ENCODE assay signal across 20 cellular contexts in genomic region chr4:29199025-29199424, GRCh38.
DNase-seq lines count a peak whose midpoint lies in the region; FAIRE-seq and TF ChIP-seq lines count a peak whose summit lies in the region.
"Had no signal": no experiment of that assay in that cellular context is flagged by ENCODE, and none has a peak within 500 bp of the region (broad histone marks: within the 10 kb centered on the region; RNA-seq: fewer than 3 reads in every experiment).

No MANE protein-coding gene starts in this region.

- TF ChIP-seq CTCF in kidney (IDR thresholded peaks at IDR 0.05; ENCODE audit: borderline replicate concordance, extremely low read depth, insufficient read depth), result no peak

- no peaks in the 10 kb centered on the region for H3K27me3 Mint-ChIP-seq in activated CD4-positive, alpha-beta memory T cell treated with anti-CD3 and anti-CD28 coated beads, Interleukin-2, amount 10 ng/mL, durations not matched to agents 7 days and 5 days
- H3K27me3 Mint-ChIP-seq: CD4-positive, alpha-beta T cell; IgD-negative memory B cell had no signal

- no peak overlapping the region for H3K4me3 ChIP-seq in kidney (ENCODE audit: low read length in 2 of 2)
- H3K4me3 ChIP-seq: A549 had no signal

- CTCF ChIA-PET in activated CD4-positive, alpha-beta memory T cell treated with anti-CD3 and anti-CD28 coated beads, Interleukin-2, amount 10 ng/mL, durations not matched to agents 7 days and 5 days (lab: Charles Lee), result no interaction called here

- H3K4me1 ChIP-seq in kidney (ENCODE audit: control insufficient read depth in 1 of 2, insufficient read depth in 1 of 2, low read depth in 1 of 2, low read length in 2 of 2), result no peaks in the 10 kb centered on the region
- H3K4me1 ChIP-seq: A549, Caco-2 had no signal

- peak; percentile 37 for FAIRE-seq in G401.6 (lab: Jason Lieb, UNC)
- FAIRE-seq in RCC 7860 (lab: Jason Lieb, UNC), result peak; percentile 8
- peak; percentile 91 for FAIRE-seq in endometrium (lab: Jason Lieb, UNC)
- FAIRE-seq in kidney (lab: Jason Lieb, UNC), result peak; percentile 93
- FAIRE-seq: A549, D721Med had no signal

- no peaks in the 10 kb centered on the region for H3K36me3 ChIP-seq in kidney (ENCODE audit: control insufficient read depth in 1 of 2, insufficient read depth in 2 of 2, low read length in 2 of 2)

- DNase-seq in RCC 7860 (ENCODE audit: low spot score) (no peak), kidney (no peak), mucosa of gallbladder (ENCODE audit: low spot score) (no peak), EL (no peak), NOMO-1 treated with DMSO at 0.1 percent for 48 hours (lab: John Stamatoyannopoulos, UW; ENCODE audit: unreplicated experiment) (no peak)
- DNase-seq in activated CD4-positive, alpha-beta memory T cell treated with anti-CD3 and anti-CD28 coated beads, Interleukin-2, amount 10 ng/mL, durations not matched to agents 7 days and 5 days, result no peak
- DNase-seq: AML-193; Caco-2; CD4-positive, alpha-beta T cell; GF-D8; GOT3; H7; HFFc6 had no signal

- intact Hi-C loops in kidney (cut with DNase I), result no loop called here

- POLR2A ChIA-PET in activated CD4-positive, alpha-beta memory T cell treated with anti-CD3 and anti-CD28 coated beads, Interleukin-2, amount 10 ng/mL, durations not matched to agents 7 days and 5 days (lab: Charles Lee), result no interaction called here

- no peak overlapping the region for H3K27ac ChIP-seq in kidney (ENCODE audit: low read depth in 2 of 2, low read length in 2 of 2)
- H3K27ac ChIP-seq: A549, C4-2B, HL-60 had no signal

- no peak overlapping the region for H3K9ac ChIP-seq in kidney (ENCODE audit: low read length in 2 of 2)

- H3K36me3 Mint-ChIP-seq in activated CD4-positive, alpha-beta memory T cell treated with anti-CD3 and anti-CD28 coated beads, Interleukin-2, amount 10 ng/mL, durations not matched to agents 7 days and 5 days (ENCODE audit: low read depth), result no peaks in the 10 kb centered on the region
- H3K36me3 Mint-ChIP-seq: IgD-negative memory B cell had no signal

- peaks cover 8% of the 10 kb centered on the region for H3K9me3 Mint-ChIP-seq in activated CD4-positive, alpha-beta memory T cell treated with anti-CD3 and anti-CD28 coated beads, Interleukin-2, amount 10 ng/mL, durations not matched to agents 7 days and 5 days
- H3K9me3 Mint-ChIP-seq: HFFc6 had no signal

- H3K4me3 Mint-ChIP-seq in activated CD4-positive, alpha-beta memory T cell treated with anti-CD3 and anti-CD28 coated beads, Interleukin-2, amount 10 ng/mL, durations not matched to agents 7 days and 5 days, result no peak overlapping the region
- H3K4me3 Mint-ChIP-seq: CD4-positive, alpha-beta T cell; HFFc6; IgD-negative memory B cell had no signal

- H3K4me1 Mint-ChIP-seq in activated CD4-positive, alpha-beta memory T cell treated with anti-CD3 and anti-CD28 coated beads, Interleukin-2, amount 10 ng/mL, durations not matched to agents 7 days and 5 days, result no peaks in the 10 kb centered on the region
- H3K4me1 Mint-ChIP-seq: IgD-negative memory B cell had no signal

- H3K9me3 ChIP-seq in kidney (ENCODE audit: control insufficient read depth in 1 of 2, low read length in 2 of 2), result no peaks in the 10 kb centered on the region
- H3K9me3 ChIP-seq: A549, Caco-2 had no signal

- H3K27ac Mint-ChIP-seq in activated CD4-positive, alpha-beta memory T cell treated with anti-CD3 and anti-CD28 coated beads, Interleukin-2, amount 10 ng/mL, durations not matched to agents 7 days and 5 days, result no peak overlapping the region
- H3K27ac Mint-ChIP-seq: CD4-positive, alpha-beta T cell; HFFc6; IgD-negative memory B cell had no signal
